11 cellular contexts compared by ENCODE assay signal in the genomic region with DNA sequence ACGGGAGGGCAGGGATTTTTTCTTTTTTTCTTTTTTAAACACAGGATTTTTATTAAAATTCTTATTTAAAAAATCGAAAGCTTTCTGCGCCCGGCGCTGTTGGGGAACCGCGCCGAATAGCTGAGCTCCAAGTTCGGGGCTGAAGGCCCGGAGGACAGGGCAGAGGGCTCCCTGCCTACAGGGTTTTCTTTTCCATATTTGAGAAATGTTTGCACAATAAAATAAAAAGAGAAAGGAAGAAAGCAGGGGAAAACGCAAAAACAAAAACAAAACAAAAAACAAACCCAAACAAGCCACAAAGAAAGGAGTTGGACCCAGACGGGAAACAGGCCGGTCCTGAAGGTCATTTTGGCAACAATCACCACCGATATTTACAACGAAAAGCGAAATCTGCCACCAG. TPM values are rescaled to one million over a fixed set of nuclear protein-coding genes. Genes with fewer than 3 reads are reported as not detected.
DNase-seq lines count a peak whose midpoint lies in the region; ATAC-seq and TF ChIP-seq lines count a peak whose summit lies in the region.
"Had no signal": no experiment of that assay in that cellular context is flagged by ENCODE, and none has a peak within 500 bp of the region (broad histone marks: within the 10 kb centered on the region; RNA-seq: fewer than 3 reads in every experiment).

No MANE protein-coding gene starts in this region.

- H3K4me1 Mint-ChIP-seq in stimulated activated naive CD8-positive, alpha-beta T cell treated with anti-CD3 and anti-CD28 coated beads, Interleukin-15, Interleukin-2, amounts not matched to agents 100 ng/mL and 50 ng/mL, for 24 hours (ENCODE audit: low read depth): peaks cover 42% of the 10 kb centered on the region

- no peak overlapping the region for H3K23ac ChIP-seq in neuronal stem cell (ENCODE audit: low read depth, low read length, poor library complexity)

- DNase-seq in stimulated activated naive CD8-positive, alpha-beta T cell treated with anti-CD3 and anti-CD28 coated beads, Interleukin-15, Interleukin-2, amounts not matched to agents 100 U/mL and 50 U/mL, for 24 hours: no peak
- DNase-seq in effector memory CD4-positive, alpha-beta T cell: no peak
- DNase-seq in neuronal stem cell (ENCODE audit: low spot score): no peak
- no peak for DNase-seq in NCI-H1417 treated with DMSO at 0.1 percent for 48 hours (lab: John Stamatoyannopoulos, UW)
- DNase-seq in SK-N-SH: no peak
- DNase-seq in RWPE1 (ENCODE audit: low spot score): no peak
- DNase-seq: MV-4-11, NCI-H510A had no signal

- no peaks in the 10 kb centered on the region for H3F3A ChIP-seq in SK-N-SH (replicated peaks; ENCODE audit: insufficient read depth)

- H3K4me1 ChIP-seq in effector memory CD4-positive, alpha-beta T cell (ENCODE audit: control insufficient read depth, insufficient read depth, low read length, poor library complexity, severe bottlenecking): peaks cover 48% of the 10 kb centered on the region
- peaks cover 10 to 11% of the 10 kb centered on the region in 2 donors for H3K4me1 ChIP-seq in neuronal stem cell (ENCODE audit: control insufficient read depth in 2 of 2, insufficient read depth in 1 of 2, low read depth in 1 of 2, low read length in 2 of 2)
- peaks cover 0 to 2% of the 10 kb centered on the region in 2 experiments; a peak in 1 of 4 replicates for H3K4me1 ChIP-seq in SK-N-SH (ENCODE audit: control insufficient read depth in 1 of 2, insufficient read depth in 2 of 2, low read depth in 1 of 2, low read length in 1 of 2)

- POLR2A ChIA-PET in SK-N-SH (lab: Yijun Ruan, JAX): no interaction called here
- POLR2A ChIA-PET in RWPE1 (lab: Yijun Ruan, JAX; ENCODE audit: low non-redundant PET): no interaction called here

- CTCF ChIA-PET in SK-N-SH (lab: Yijun Ruan, JAX): interaction anchor here (1.0 to 2.5 kb wide), 2 partner anchors 275 to 288 kb away, joined by 3 to 21 read pairs; no protein-coding TSS in a partner anchor
- CTCF ChIA-PET in RWPE1 (lab: Yijun Ruan, JAX): interaction anchor here (0.7 kb wide), 2 partner anchors 188 to 1110 kb away, joined by 3 to 4 read pairs; no protein-coding TSS in a partner anchor

- WGBS in neuronal stem cell (ENCODE audit: extremely low coverage in 2 of 2, insufficient read length in 2 of 2, insufficient replicate concordance in 1 of 2), 2 donors: no CpG with 5 or more reads among the region's 16 CpGs
- WGBS in SK-N-SH (ENCODE audit: low lambda C conversion rate): 49% methylated on average over 16 of the region's 16 CpGs

- no peak overlapping the region for H3K18ac ChIP-seq in neuronal stem cell (ENCODE audit: low read length)

- H3K27me3 Mint-ChIP-seq in stimulated activated naive CD8-positive, alpha-beta T cell treated with anti-CD3 and anti-CD28 coated beads, Interleukin-15, Interleukin-2, amounts not matched to agents 100 ng/mL and 50 ng/mL, for 24 hours: peaks cover 69% of the 10 kb centered on the region

- peaks cover 94% of the 10 kb centered on the region for H3K27me3 ChIP-seq in effector memory CD4-positive, alpha-beta T cell (replicated peaks; ENCODE audit: control insufficient read depth, insufficient read depth, low read length, poor library complexity, severe bottlenecking)
- H3K27me3 ChIP-seq in neuronal stem cell (ENCODE audit: control insufficient read depth in 3 of 3, insufficient read depth in 3 of 3, low read depth in 1 of 3, low read length in 3 of 3) (peaks cover 75 to 98% (median 95%) of the 10 kb centered on the region in 3 experiments), SK-N-SH (ENCODE audit: insufficient read depth) (peaks cover 89% of the 10 kb centered on the region)

- no peaks in the 10 kb centered on the region for H4K20me1 ChIP-seq in SK-N-SH (ENCODE audit: insufficient read depth)

- no peak for TF ChIP-seq EP300 in SK-N-SH (IDR thresholded peaks at IDR 0.05; ENCODE audit: borderline replicate concordance in 1 of 2, low read depth in 1 of 2, low read length in 1 of 2)

- no peaks in the 10 kb centered on the region for H3K36me3 Mint-ChIP-seq in stimulated activated naive CD8-positive, alpha-beta T cell treated with anti-CD3 and anti-CD28 coated beads, Interleukin-15, Interleukin-2, amounts not matched to agents 100 ng/mL and 50 ng/mL, for 24 hours (ENCODE audit: low read depth)

- H4K8ac ChIP-seq in neuronal stem cell (ENCODE audit: low read depth, low read length): no peak overlapping the region

- H3K4me3 ChIP-seq in effector memory CD4-positive, alpha-beta T cell (ENCODE audit: insufficient read depth, low read depth, low read length, poor library complexity, severe bottlenecking): peak overlapping the region; percentile 54
- H3K4me3 ChIP-seq in neuronal stem cell (ENCODE audit: low read length in 2 of 2) (no peak overlapping the region), SK-N-SH (ENCODE audit: low read depth in 2 of 2, low read length in 1 of 2) (no peak overlapping the region)

- no peaks in the 10 kb centered on the region for H3K9me2 ChIP-seq in SK-N-SH

- H3K27ac Mint-ChIP-seq in stimulated activated naive CD8-positive, alpha-beta T cell treated with anti-CD3 and anti-CD28 coated beads, Interleukin-15, Interleukin-2, amounts not matched to agents 100 ng/mL and 50 ng/mL, for 24 hours: no peak overlapping the region

- H2AK5ac ChIP-seq in neuronal stem cell (ENCODE audit: low read depth, low read length): no peak overlapping the region

- H2BK15ac ChIP-seq in neuronal stem cell (ENCODE audit: low read length): no peak overlapping the region

- no peaks in the 10 kb centered on the region for H3K36me3 ChIP-seq in effector memory CD4-positive, alpha-beta T cell (ENCODE audit: control insufficient read depth, insufficient read depth, low read length)
- no peaks in the 10 kb centered on the region for H3K36me3 ChIP-seq in neuronal stem cell (replicated peaks in 1 of 2; ENCODE audit: control insufficient read depth in 2 of 2, insufficient read depth in 2 of 2, low read length in 2 of 2)
- no peaks in the 10 kb centered on the region for H3K36me3 ChIP-seq in SK-N-SH (replicated peaks in 1 of 2; ENCODE audit: control insufficient read depth in 1 of 2, insufficient read depth in 2 of 2, low read length in 1 of 2)

- ATAC-seq in stimulated activated naive CD8-positive, alpha-beta T cell treated with anti-CD3 and anti-CD28 coated beads, Interleukin-15, Interleukin-2, amounts not matched to agents 100 U/mL and 50 U/mL, for 24 hours: no peak
- ATAC-seq in HG02938 (IDR thresholded peaks at IDR 0.05; ENCODE audit: unreplicated experiment): no peak

- no peaks in the 10 kb centered on the region for H3K9me3 ChIP-seq in effector memory CD4-positive, alpha-beta T cell (ENCODE audit: control insufficient read depth, low read length)
- no peaks in the 10 kb centered on the region for H3K9me3 ChIP-seq in neuronal stem cell (replicated peaks in 1 of 2; ENCODE audit: control insufficient read depth in 2 of 2, insufficient read depth in 1 of 2, low read depth in 1 of 2, low read length in 2 of 2)
- no peaks in the 10 kb centered on the region for H3K9me3 ChIP-seq in SK-N-SH

- H3K14ac ChIP-seq in neuronal stem cell (ENCODE audit: low read length): no peak overlapping the region

- no peak for TF ChIP-seq RAD21 in SK-N-SH (IDR thresholded peaks at IDR 0.05; ENCODE audit: low read length)

- H4K91ac ChIP-seq in neuronal stem cell (ENCODE audit: low read depth, low read length, poor library complexity): no peak overlapping the region

- H3K9me3 Mint-ChIP-seq in stimulated activated naive CD8-positive, alpha-beta T cell treated with anti-CD3 and anti-CD28 coated beads, Interleukin-15, Interleukin-2, amounts not matched to agents 100 ng/mL and 50 ng/mL, for 24 hours: no peaks in the 10 kb centered on the region

- H3K4ac ChIP-seq in neuronal stem cell (ENCODE audit: low read length): no peak overlapping the region

- no peaks in the 10 kb centered on the region for H3K79me2 ChIP-seq in SK-N-SH (ENCODE audit: insufficient read depth)

- H2AFZ ChIP-seq in neuronal stem cell (ENCODE audit: low read length) (peak overlapping the region; percentile 87), SK-N-SH (ENCODE audit: low read depth) (no peak overlapping the region)

- H2BK5ac ChIP-seq in neuronal stem cell (ENCODE audit: low read length): no peak overlapping the region

- H3K27ac ChIP-seq in effector memory CD4-positive, alpha-beta T cell (ENCODE audit: insufficient read depth, low read length, poor library complexity, severe bottlenecking): no peak overlapping the region
- H3K27ac ChIP-seq in neuronal stem cell (replicated peaks; ENCODE audit: low read length) (no peak overlapping the region), SK-N-SH (ENCODE audit: low read depth in 2 of 2, low read length in 1 of 2) (no peak overlapping the region), RWPE1 (no peak overlapping the region)

- H3K9ac ChIP-seq in neuronal stem cell (ENCODE audit: low read depth, low read length, poor library complexity) (no peak overlapping the region), SK-N-SH (no peak overlapping the region)

- TF ChIP-seq CTCF in SK-N-SH (IDR thresholded peaks at IDR 0.05) (no peak), RWPE1 (conservative IDR thresholded peaks at IDR 0.05; ENCODE audit: low read depth) (no peak)

- H2BK12ac ChIP-seq in neuronal stem cell (ENCODE audit: low read length): no peak overlapping the region

- H2BK120ac ChIP-seq in neuronal stem cell (ENCODE audit: low read depth, low read length): no peak overlapping the region

- peak overlapping the region; percentile 60 for H3K4me3 Mint-ChIP-seq in stimulated activated naive CD8-positive, alpha-beta T cell treated with anti-CD3 and anti-CD28 coated beads, Interleukin-15, Interleukin-2, amounts not matched to agents 100 ng/mL and 50 ng/mL, for 24 hours

- H3K4me2 ChIP-seq in neuronal stem cell (ENCODE audit: insufficient read depth, low read length, poor library complexity, severe bottlenecking) (no peak overlapping the region), SK-N-SH (no peak overlapping the region)

- H3K79me1 ChIP-seq in neuronal stem cell (ENCODE audit: low read depth, low read length): no peaks in the 10 kb centered on the region

TF ChIP-seq in SK-N-SH, 30 proteins besides CTCF, POLR2A, EP300 and RAD21:
- no peak for TF ChIP-seq MXI1 (IDR thresholded peaks at IDR 0.05; ENCODE audit: low read depth, low read length)

RNA-seq across cellular contexts. Expression of gene NKX2-2, which starts 2.9 kb away (rescaled TPM):
- polyA plus RNA-seq in neuronal stem cell (2013, experiment 1 of 2): not detected
- polyA plus RNA-seq in neuronal stem cell (2013, experiment 2 of 2): not detected
- not detected in 2 replicates for polyA plus RNA-seq in SK-N-SH (2012; rRNA removed)
- polyA plus RNA-seq in SK-N-SH (2012; cell fraction: cytosol; rRNA removed): not detected in 2 replicates
- polyA plus RNA-seq in SK-N-SH (2012; cell fraction: nucleus; rRNA removed): not detected in 2 replicates
- polyA plus RNA-seq: liver had no signal
